ENCODE assay signal across 1 cellular context in genomic region chr12:11171145-11171952, GRCh38.
A peak's percentile ranks its signal among the peaks of the same experiment; 100 is the strongest.
TF ChIP-seq lines count a peak whose summit lies in the region.

TSS of gene SMIM10L1 (plus strand) at chr12:11171194. CDS start at chr12:11171357, 163 bp downstream.

TF ChIP-seq in K562, 482 proteins besides CTCF, POLR2A, EP300 and RAD21 (continued from another document and continues in another):
- TF ChIP-seq E4F1 (CRISPR knock-in tag; IDR thresholded peaks at IDR 0.05; ENCODE audit: borderline replicate concordance) (no peak), MXI1 (IDR thresholded peaks at IDR 0.05; ENCODE audit: low read depth, low read length) (no peak), SRF (CRISPR knock-in tag; IDR thresholded peaks at IDR 0.05) (no peak), NR4A1 (CRISPR knock-in tag; IDR thresholded peaks at IDR 0.05) (no peak), NR4A1 (tag; IDR thresholded peaks at IDR 0.05) (no peak), SMAD2 (IDR thresholded peaks at IDR 0.05; ENCODE audit: low read depth, low read length) (no peak), GATAD2B (IDR thresholded peaks at IDR 0.05; ENCODE audit: borderline replicate concordance) (no peak), ZBTB8A (IDR thresholded peaks at IDR 0.05; ENCODE audit: partially characterized antibody) (no peak), ZFX (CRISPR knock-in tag; IDR thresholded peaks at IDR 0.05) (peak; percentile 91), EHMT2 (IDR thresholded peaks at IDR 0.05) (0 out of 2 replicates have a peak, but pooled peaks have one; percentile 10), ADNP (tag; IDR thresholded peaks at IDR 0.05) (no peak), POLR2AphosphoS5 (IDR thresholded peaks at IDR 0.05; ENCODE audit: control insufficient read depth, insufficient read depth, low read depth, low read length) (peak; percentile 52; the same call in 1 of the 2 replicates), MEF2A (IDR thresholded peaks at IDR 0.05; ENCODE audit: control insufficient read depth, low read depth, low read length) (no peak), FOS (IDR thresholded peaks at IDR 0.05; ENCODE audit: extremely low read depth, insufficient read length) (no peak), MAFG (tag; conservative IDR thresholded peaks at IDR 0.05) (no peak; the same call in 1 of the 2 replicates), ZNF197 (CRISPR knock-in tag; IDR thresholded peaks at IDR 0.05; ENCODE audit: low read depth) (no peak), PTBP1 (IDR thresholded peaks at IDR 0.05; ENCODE audit: low read depth, low read length) (no peak), NR2C1 (IDR thresholded peaks at IDR 0.05) (no peak), NR2C1 (tag; IDR thresholded peaks at IDR 0.05) (0 out of 2 replicates have a peak, but pooled peaks have one; percentile 19), CUX1 (CRISPR knock-in tag; IDR thresholded peaks at IDR 0.05) (0 out of 2 replicates have a peak, but pooled peaks have one; percentile 36), E2F6 (IDR thresholded peaks at IDR 0.05; ENCODE audit: borderline replicate concordance in 1 of 2, extremely low read depth in 1 of 2, insufficient read depth in 1 of 2, insufficient read length in 1 of 2, low read depth in 1 of 2, low read length in 1 of 2, poor library complexity in 1 of 2, severe bottlenecking in 1 of 2) (peak; percentile 18 to 28), ATF2 (CRISPR knock-in tag; IDR thresholded peaks at IDR 0.05) (no peak), XRCC4 (IDR thresholded peaks at IDR 0.05; ENCODE audit: extremely low read depth, insufficient read depth, insufficient read length) (no peak), ZNF561 (CRISPR knock-in tag; conservative IDR thresholded peaks at IDR 0.05) (no peak), FUS (optimal IDR thresholded peaks at IDR 0.05; ENCODE audit: low read depth, low read length) (no peak), ZNF165 (CRISPR knock-in tag; IDR thresholded peaks at IDR 0.05; ENCODE audit: borderline replicate concordance) (no peak), POLR2AphosphoS2 (IDR thresholded peaks at IDR 0.05; ENCODE audit: low read length) (no peak), CEBPG (CRISPR knock-in tag; IDR thresholded peaks at IDR 0.05) (no peak), CEBPG (tag; conservative IDR thresholded peaks at IDR 0.05 in 1 of 2, IDR thresholded peaks at IDR 0.05 in 1 of 2) (no peak), ZNF444 (CRISPR knock-in tag; IDR thresholded peaks at IDR 0.05) (no peak), USF2 (CRISPR knock-in tag; IDR thresholded peaks at IDR 0.05) (no peak), SPI1 (IDR thresholded peaks at IDR 0.05; ENCODE audit: borderline replicate concordance, low read depth, low read length) (no peak), RFX5 (IDR thresholded peaks at IDR 0.05; ENCODE audit: low read depth, low read length) (no peak), FOSL1 (tag; conservative IDR thresholded peaks at IDR 0.05) (peak; percentile 33; the same call in 1 of the 2 replicates), POLR2H (tag; IDR thresholded peaks at IDR 0.05; ENCODE audit: low read depth) (peak; percentile 48; the same call in 1 of the 2 replicates), TSHZ1 (CRISPR knock-in tag; IDR thresholded peaks at IDR 0.05) (no peak), EP400 (IDR thresholded peaks at IDR 0.05) (peak; percentile 83), NRF1 (conservative IDR thresholded peaks at IDR 0.05 in 1 of 2, IDR thresholded peaks at IDR 0.05 in 1 of 2) (peak; percentile 67 to 72), CREB3 (tag; conservative IDR thresholded peaks at IDR 0.05; ENCODE audit: low read depth) (no peak), TRIM24 (IDR thresholded peaks at IDR 0.05) (no peak; a peak in 1 of 4 replicates), THRAP3 (IDR thresholded peaks at IDR 0.05; ENCODE audit: borderline replicate concordance) (no peak), LEF1 (IDR thresholded peaks at IDR 0.05) (no peak), ZNF780A (CRISPR knock-in tag; IDR thresholded peaks at IDR 0.05) (no peak), ELF2 (CRISPR knock-in tag; IDR thresholded peaks at IDR 0.05) (no peak), CREBBP (IDR thresholded peaks at IDR 0.05; ENCODE audit: low read depth, low read length) (no peak), THAP7 (CRISPR knock-in tag; IDR thresholded peaks at IDR 0.05) (no peak), MED1 (CRISPR knock-in tag; IDR thresholded peaks at IDR 0.05; ENCODE audit: borderline replicate concordance) (no peak), ZC3H4 (CRISPR knock-in tag; IDR thresholded peaks at IDR 0.05; ENCODE audit: borderline replicate concordance) (no peak), ZNF239 (CRISPR knock-in tag; IDR thresholded peaks at IDR 0.05) (no peak), ZNF134 (CRISPR knock-in tag; conservative IDR thresholded peaks at IDR 0.05) (no peak), DDX20 (tag; IDR thresholded peaks at IDR 0.05; ENCODE audit: low read depth) (no peak), BMI1 (IDR thresholded peaks at IDR 0.05; ENCODE audit: low read length) (no peak)
